17 cellular contexts compared by ENCODE assay signal in the genomic region with DNA sequence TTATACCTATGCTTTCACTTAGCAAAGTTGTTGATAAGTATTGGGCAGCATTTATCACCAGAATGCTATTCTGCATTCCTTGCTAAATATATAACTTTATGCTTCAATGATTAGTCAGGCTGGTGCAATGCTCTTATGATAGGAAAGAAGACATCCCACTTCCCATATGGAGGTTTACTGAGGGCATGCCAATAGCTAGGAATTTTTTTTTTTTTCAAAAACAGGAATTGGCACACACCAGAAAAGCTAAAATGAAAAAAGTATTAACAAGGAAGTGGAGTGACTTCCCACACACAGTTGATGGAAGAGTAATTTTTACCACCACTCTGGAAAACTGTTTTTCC.
DNase-seq lines count a peak whose midpoint lies in the region; ATAC-seq and TF ChIP-seq lines count a peak whose summit lies in the region.
"Had no signal": no experiment of that assay in that cellular context is flagged by ENCODE, and none has a peak within 500 bp of the region (broad histone marks: within the 10 kb centered on the region; RNA-seq: fewer than 3 reads in every experiment).

No MANE protein-coding gene starts in this region.

- peak; percentile 19 for ATAC-seq in lung (ENCODE audit: insufficient read depth, low FRiP score)
- no peak for ATAC-seq in HG02884 (IDR thresholded peaks at IDR 0.05; ENCODE audit: unreplicated experiment)
- ATAC-seq: activated CD4-positive, alpha-beta T cell treated with anti-CD3 and anti-CD28 coated beads for 36 hours had no signal

- no peak for TF ChIP-seq POLR2A in spleen (IDR thresholded peaks at IDR 0.05)

- H3K36me3 ChIP-seq in lung (ENCODE audit: control insufficient read depth in 2 of 2, insufficient read depth in 2 of 2, low read length in 2 of 2) (no peaks in the 10 kb centered on the region), spleen (no peaks in the 10 kb centered on the region)
- H3K36me3 ChIP-seq: BLaER1, HAP-1, thyroid gland had no signal

- no peak for TF ChIP-seq CTCF in AG10803 (conservative IDR thresholded peaks at IDR 0.05; ENCODE audit: low read length)
- TF ChIP-seq CTCF in astrocyte of the spinal cord (IDR thresholded peaks at IDR 0.05; ENCODE audit: low read depth, low read length) = no peak
- no peak for TF ChIP-seq CTCF in lung (IDR thresholded peaks at IDR 0.05; ENCODE audit: control extremely low read depth, extremely low read depth)
- no peak for TF ChIP-seq CTCF in spleen (IDR thresholded peaks at IDR 0.05 in 8 of 11, conservative IDR thresholded peaks at IDR 0.05 in 3 of 11)

- H3K4me1 ChIP-seq in lung (ENCODE audit: control insufficient read depth in 2 of 2, insufficient read depth in 2 of 2, low read length in 2 of 2) = peaks cover 0 to 16% of the 10 kb centered on the region in 2 donors
- H3K4me1 ChIP-seq in spleen = no peaks in the 10 kb centered on the region
- H3K4me1 ChIP-seq: BLaER1, HAP-1, Peyer's patch had no signal

- DNase-seq in AG10803 (ENCODE audit: low read depth) = peak; percentile 58
- peak; percentile 79 for DNase-seq in HCEC 1CT
- DNase-seq in astrocyte of the spinal cord (ENCODE audit: low read depth, low spot score) = peak; percentile 19
- no peak for DNase-seq in lung (ENCODE audit: low spot score)
- DNase-seq in stimulated activated CD4-positive, alpha-beta T cell treated with anti-CD3 and anti-CD28 coated beads, Interleukin-15, amount 100 ng/mL, for 24 hours = no peak
- no peak for DNase-seq in activated gamma-delta T cell treated with Interleukin-2 at 50 U/mL for 16 hours
- DNase-seq in spleen = no peak
- DNase-seq: activated CD4-positive, alpha-beta T cell treated with anti-CD3 and anti-CD28 coated beads for 36 hours; activated naive CD8-positive, alpha-beta T cell treated with anti-CD3 and anti-CD28 coated beads, Interleukin-2, amount 10 ng/mL, durations not matched to agents 7 days and 5 days; Peyer's patch; retina; stimulated activated naive CD4-positive, alpha-beta T cell had no signal

- no peaks in the 10 kb centered on the region for H3K27me3 ChIP-seq in lung (ENCODE audit: control insufficient read depth, insufficient read depth)
- H3K27me3 ChIP-seq in spleen (replicated peaks in 1 of 7) = no peaks in the 10 kb centered on the region
- H3K27me3 ChIP-seq: BLaER1, Peyer's patch, thyroid gland had no signal

- no peaks in the 10 kb centered on the region for H3K9me3 ChIP-seq in lung (ENCODE audit: control insufficient read depth in 2 of 2, insufficient read depth in 1 of 2, low read length in 1 of 2)
- no peaks in the 10 kb centered on the region for H3K9me3 ChIP-seq in spleen
- H3K9me3 ChIP-seq: BLaER1, HAP-1, Peyer's patch, thyroid gland had no signal

- no peak overlapping the region for H3K27ac ChIP-seq in lung (ENCODE audit: low read depth in 1 of 2, low read length in 1 of 2)
- no peak overlapping the region for H3K27ac ChIP-seq in spleen
- H3K27ac ChIP-seq: BLaER1, HL-60, Peyer's patch, thyroid gland had no signal

- in situ Hi-C loops in astrocyte of the spinal cord (cut with HindIII; ENCODE audit: low sequenced_read_pairs) = no loop called here

- intact Hi-C loops in spleen (cut with DNase I; ENCODE audit: low total_unique reads) = no loop called here

- H3K4me3 ChIP-seq in AG10803 (ENCODE audit: low read length) (no peak overlapping the region), astrocyte of the spinal cord (ENCODE audit: low read depth, low read length) (no peak overlapping the region), lung (no peak overlapping the region), spleen (peak overlapping the region in 1 of 8 donors; percentile 1)
- H3K4me3 ChIP-seq: BLaER1, HAP-1, Peyer's patch, thyroid gland had no signal

Comparison
In these comparisons a context has a peak if more than half of its experiments do, and no peak if none do; other contexts are left out.
1. DNase-seq: peak in AG10803 (single experiment), HCEC 1CT (single experiment) and astrocyte of the spinal cord (single experiment); none in lung (single experiment), stimulated activated CD4-positive, alpha-beta T cell treated with anti-CD3 and anti-CD28 coated beads, Interleukin-15, amount 100 ng/mL, for 24 hours (single experiment), activated gamma-delta T cell treated with Interleukin-2 at 50 U/mL for 16 hours (single experiment) and spleen (single experiment).